Comparison of ENCODE assay signal across 8 cellular contexts in genomic region chr10:97584060-97584797, GRCh38. TPM values are rescaled to one million over a fixed set of nuclear protein-coding genes. Genes with fewer than 3 reads are reported as not detected.
DNase-seq lines count a peak whose midpoint lies in the region; ATAC-seq and TF ChIP-seq lines count a peak whose summit lies in the region.

Gene HOGA1 (plus strand): TSS chr10:97584389. CDS start chr10:97584704, 315 bp downstream.

- no peak within 1 kb of the TSS for H3K9ac ChIP-seq in IMR-90 (ENCODE audit: low read depth, low read length)

- peak within 1 kb of the TSS; percentile 80 for H2AFZ ChIP-seq in IMR-90 (replicated peaks; ENCODE audit: low read length, poor library complexity)

- no peak within 1 kb of the TSS for H3K23ac ChIP-seq in IMR-90 (ENCODE audit: low read depth, low read length)

- H3K9me1 ChIP-seq in IMR-90 (ENCODE audit: insufficient read depth, low read length) = 0 out of 2 replicates have a peak, but pooled peaks cover 6% of the 10 kb centered on the region

- CTCF ChIA-PET in IMR-90 (lab: Yijun Ruan, JAX) = no interaction called here

- dilution Hi-C loops in IMR-90 (cut with HindIII; ENCODE audit: low sequenced_read_pairs, unreplicated experiment) = no loop called here

- H2AK5ac ChIP-seq in IMR-90 (ENCODE audit: low read depth, low read length) = no peak within 1 kb of the TSS

- peak; percentile 56 for ATAC-seq in GM18508 (IDR thresholded peaks at IDR 0.05; ENCODE audit: insufficient read depth, unreplicated experiment)
- peak; percentile 98 for ATAC-seq in IMR-90 (ENCODE audit: low read depth)
- ATAC-seq in GM21367 (IDR thresholded peaks at IDR 0.05; ENCODE audit: unreplicated experiment) = no peak
- ATAC-seq in HG03025 (IDR thresholded peaks at IDR 0.05; ENCODE audit: low FRiP score, unreplicated experiment) = no peak

- H3K79me1 ChIP-seq in IMR-90 (ENCODE audit: low read depth in 1 of 2, low read length in 2 of 2) = no peaks in the 10 kb centered on the region

- WGBS in IMR-90 (ENCODE audit: extremely low coverage in 2 of 2, insufficient read length in 1 of 2), 2 experiments = no CpG with 5 or more reads among the region's 5 CpGs

- no peak within 1 kb of the TSS for H3K4me2 ChIP-seq in IMR-90 (ENCODE audit: low read depth, low read length)

- H2BK120ac ChIP-seq in IMR-90 (ENCODE audit: low read depth, low read length) = no peak within 1 kb of the TSS

- no peak within 1 kb of the TSS for H3K4me3 ChIP-seq in IMR-90 (ENCODE audit: insufficient read depth, low read depth, low read length)

- H3K36me3 Mint-ChIP-seq in type B pancreatic cell = no peaks in the 10 kb centered on the region

- H3K9me3 ChIP-seq in IMR-90 (ENCODE audit: control insufficient read depth, insufficient read depth, low read length) = no peaks in the 10 kb centered on the region

- H3K4me1 ChIP-seq in IMR-90 (ENCODE audit: control insufficient read depth, insufficient read depth, low read length) = peaks cover 3% of the 10 kb centered on the region; the same call in 1 of the 2 replicates

- no peak for TF ChIP-seq POLR2A in IMR-90 (IDR thresholded peaks at IDR 0.05; ENCODE audit: low read depth, low read length)

- peak within 1 kb of the TSS; percentile 42 for H3K27ac Mint-ChIP-seq in type B pancreatic cell

- H3K18ac ChIP-seq in IMR-90 (ENCODE audit: low read depth, low read length) = no peak within 1 kb of the TSS

- no peak within 1 kb of the TSS for H2AK9ac ChIP-seq in IMR-90 (replicated peaks; ENCODE audit: low read depth, low read length, poor library complexity)

- H3K56ac ChIP-seq in IMR-90 (ENCODE audit: extremely low read depth, insufficient read depth, low read length) = no peak within 1 kb of the TSS

- H4K5ac ChIP-seq in IMR-90 (ENCODE audit: low read depth, low read length) = 0 out of 2 replicates have a peak within 1 kb of the TSS, but pooled peaks have one; percentile 22

- H3K4me3 Mint-ChIP-seq in type B pancreatic cell = no peak within 1 kb of the TSS

- no peak within 1 kb of the TSS for H4K91ac ChIP-seq in IMR-90 (ENCODE audit: insufficient read depth, low read depth, low read length)

- peaks cover 16% of the 10 kb centered on the region for H3K4me1 Mint-ChIP-seq in type B pancreatic cell (ENCODE audit: unreplicated experiment)

- H2BK20ac ChIP-seq in IMR-90 (ENCODE audit: low read depth, low read length) = no peak within 1 kb of the TSS

- no peaks in the 10 kb centered on the region for H3K27me3 Mint-ChIP-seq in type B pancreatic cell

- H3K27me3 ChIP-seq in IMR-90 (ENCODE audit: control insufficient read depth, insufficient read depth, low read length) = no peaks in the 10 kb centered on the region

- H4K20me1 ChIP-seq in IMR-90 (ENCODE audit: insufficient read depth, low read length) = no peaks in the 10 kb centered on the region

- H3K9me3 Mint-ChIP-seq in type B pancreatic cell = no peaks in the 10 kb centered on the region

- POLR2A ChIA-PET in IMR-90 (lab: Charles Lee; ENCODE audit: unreplicated experiment) = no interaction called here

- no peak within 1 kb of the TSS for H2BK5ac ChIP-seq in IMR-90 (ENCODE audit: low read depth, low read length, poor library complexity, severe bottlenecking)

- H3K4ac ChIP-seq in IMR-90 (ENCODE audit: low read depth, low read length) = no peak within 1 kb of the TSS

- no peak within 1 kb of the TSS for H2BK15ac ChIP-seq in IMR-90 (ENCODE audit: low read depth, low read length)

- TF ChIP-seq RAD21 in IMR-90 (IDR thresholded peaks at IDR 0.05; ENCODE audit: low read length) = no peak

- TF ChIP-seq CTCF in IMR-90 (conservative IDR thresholded peaks at IDR 0.05; ENCODE audit: low read depth, low read length) = no peak
- no peak for TF ChIP-seq CTCF in type B pancreatic cell (conservative IDR thresholded peaks at IDR 0.05)

- H3K27ac ChIP-seq in IMR-90 (ENCODE audit: insufficient read depth, low read length) (no peak within 1 kb of the TSS), caudate nucleus (ENCODE audit: low read depth, low read length) (peak within 1 kb of the TSS; percentile 59)

- peak within 1 kb of the TSS; percentile 36 to 47; a peak in 2 of 4 replicates for H4K8ac ChIP-seq in IMR-90 (ENCODE audit: low read depth in 2 of 2, low read length in 2 of 2)

- no peak within 1 kb of the TSS for H3K14ac ChIP-seq in IMR-90 (replicated peaks; ENCODE audit: low read depth, low read length)

- intact Hi-C loops in IMR-90 (cut with micrococcal nuclease) = no loop called here

- no peaks in the 10 kb centered on the region for H3K36me3 ChIP-seq in IMR-90 (ENCODE audit: control insufficient read depth, insufficient read depth, low read length)

- in situ Hi-C loops in IMR-90 (cut with MboI; ENCODE audit: low sequenced_read_pairs) = no loop called here

- DNase-seq in IMR-90 = peak; percentile 55
- peak in 60 of 61 donors; percentile 20 to 100 (median 78) for DNase-seq in caudate nucleus (lab: John Stamatoyannopoulos, UW)
- peak; percentile 95 for DNase-seq in kidney glomerular epithelial cell (lab: John Stamatoyannopoulos, UW)
- no peak for DNase-seq in type B pancreatic cell (ENCODE audit: extremely low spot score, unreplicated experiment)
- DNase-seq in T-helper 1 cell = no peak

- no TSS peak for BruUV-seq in IMR-90 (replicated peaks; lab: Mats Ljungman, UMichigan)

TF ChIP-seq in IMR-90, 13 proteins besides CTCF, POLR2A, EP300 and RAD21:
- TF ChIP-seq BHLHE40 (IDR thresholded peaks at IDR 0.05; ENCODE audit: low read depth, low read length) (no peak), USF2 (IDR thresholded peaks at IDR 0.05; ENCODE audit: low read depth, low read length) (peak; percentile 74), SMC3 (IDR thresholded peaks at IDR 0.05; ENCODE audit: low read depth, low read length) (no peak), FOS (IDR thresholded peaks at IDR 0.05; ENCODE audit: low read depth, low read length) (no peak), NFE2L2 (IDR thresholded peaks at IDR 0.05; ENCODE audit: low read depth, low read length) (no peak)
TF ChIP-seq in IMR-90: peak in this region for 1.

RNA-seq across cellular contexts. Expression of gene HOGA1, which starts in this region (rescaled TPM):
- 0.36 and 0.56 TPM in 2 replicates for total RNA-seq in IMR-90 (2012; rRNA removed)
- polyA plus RNA-seq in IMR-90 (2012; rRNA removed) = 0.41 and 0.42 TPM in 2 replicates
- polyA plus RNA-seq in IMR-90 (2012; cell fraction: cytosol; rRNA removed) = 0.25 and 0.45 TPM in 2 replicates
- polyA plus RNA-seq in IMR-90 (2012; cell fraction: nucleus; rRNA removed; ENCODE audit: low replicate concordance) = 1.2 and 1.4 TPM in 2 replicates
- 0.57 and 2.1 TPM in 2 replicates for total RNA-seq in type B pancreatic cell (ENCODE audit: low replicate concordance)

Comparison
In these comparisons a context has a peak if more than half of its experiments do, and no peak if none do; other contexts are left out.
1. ATAC-seq: peak in GM18508 (single experiment) and IMR-90 (single experiment); none in GM21367 (single experiment) and HG03025 (single experiment).
2. DNase-seq: peak in IMR-90 (single experiment), caudate nucleus (60 of 61) and kidney glomerular epithelial cell (single experiment); none in type B pancreatic cell (single experiment) and T-helper 1 cell (0 of 5).